20 cellular contexts compared by ENCODE assay signal in genomic region chr2:230042195-230042594, GRCh38. TPM values are rescaled to one million over a fixed set of nuclear protein-coding genes. Genes with fewer than 3 reads are reported as not detected.
DNase-seq lines count a peak whose midpoint lies in the region; TF ChIP-seq lines count a peak whose summit lies in the region.
"Had no signal": no experiment of that assay in that cellular context is flagged by ENCODE, and none has a peak within 500 bp of the region (broad histone marks: within the 10 kb centered on the region; RNA-seq: fewer than 3 reads in every experiment).

No MANE protein-coding gene starts in this region.

- in situ Hi-C loops in GM23248 (cut with MboI) (no loop called here), brain microvascular endothelial cell (cut with HindIII; ENCODE audit: low pct_ligation_motif_present, low sequenced_read_pairs) (no loop called here)

- H2AFZ ChIP-seq in GM23248: no peak overlapping the region

- H3K9me3 ChIP-seq in GM23248 (ENCODE audit: low read depth): no peaks in the 10 kb centered on the region

- H3K27ac ChIP-seq in GM23248 (no peak overlapping the region), brain microvascular endothelial cell (no peak overlapping the region)
- H3K27ac ChIP-seq: BLaER1 treated with 17β-estradiol and CSF1 and Interleukin-3, amounts not matched to agents 10 nM and 100 nM had no signal

- H3K36me3 ChIP-seq in GM23248 (ENCODE audit: low read depth): no peaks in the 10 kb centered on the region
- H3K36me3 ChIP-seq in brain microvascular endothelial cell (replicated peaks): no peaks in the 10 kb centered on the region

- no peak overlapping the region for H3K9ac ChIP-seq in GM23248
- H3K9ac ChIP-seq: BLaER1 treated with 17β-estradiol and CSF1 and Interleukin-3, amounts not matched to agents 10 nM and 100 nM had no signal

- TF ChIP-seq CTCF in brain microvascular endothelial cell (IDR thresholded peaks at IDR 0.05; ENCODE audit: low read depth, low read length, missing control alignments): no peak

- no peaks in the 10 kb centered on the region for H3F3A ChIP-seq in GM23248 (ENCODE audit: insufficient read depth)

- no peaks in the 10 kb centered on the region for H3K79me2 ChIP-seq in GM23248 (ENCODE audit: insufficient read depth)

- 80 to 94% methylated on average over 1 of the region's 1 CpG for WGBS in GM23248 (ENCODE audit: low coverage in 1 of 2, low lambda C conversion rate in 2 of 2, missing lambda C conversion rate in 2 of 2), 2 experiments

- H3K27me3 ChIP-seq in GM23248 (replicated peaks; ENCODE audit: insufficient read depth) (no peaks in the 10 kb centered on the region), brain microvascular endothelial cell (replicated peaks) (no peaks in the 10 kb centered on the region)
- H3K27me3 ChIP-seq: BLaER1 treated with 17β-estradiol and CSF1 and Interleukin-3, amounts not matched to agents 10 nM and 100 nM had no signal

- DNase-seq in GM23248: peak; percentile 24
- peak; percentile 16 for DNase-seq in M059J (ENCODE audit: low read depth)
- DNase-seq in brain microvascular endothelial cell: peak; percentile 6
- peak; percentile 44 for DNase-seq in kidney tubule cell (ENCODE audit: low spot score)
- no peak for DNase-seq in NCI-H2171 treated with DMSO at 0.1 percent for 48 hours (lab: John Stamatoyannopoulos, UW)
- DNase-seq in NCI-H128 (lab: John Stamatoyannopoulos, UW; ENCODE audit: unreplicated experiment): no peak
- DNase-seq in NCI-H1105 treated with DMSO at 0.1 percent for 48 hours (lab: John Stamatoyannopoulos, UW): no peak
- no peak for DNase-seq in NCI-H2196 treated with DMSO at 0.1 percent for 48 hours (lab: John Stamatoyannopoulos, UW; ENCODE audit: unreplicated experiment)
- DNase-seq: CD4-positive, alpha-beta memory T cell; DND-41; H7; KG1; MV-4-11; NCI-H1417 treated with DMSO at 0.1 percent for 48 hours; NCI-H187 treated with DMSO at 0.1 percent for 48 hours; NCI-H345; NCI-H524; NCI-H774; NK-92 treated with Interleukin-12 subunit alpha and Interleukin-12 subunit beta, amount 100 ng/mL, for 24 hours had no signal

- no peaks in the 10 kb centered on the region for H4K20me1 ChIP-seq in GM23248 (ENCODE audit: insufficient read depth)
- H4K20me1 ChIP-seq: BLaER1 treated with 17β-estradiol and CSF1 and Interleukin-3, amounts not matched to agents 10 nM and 100 nM had no signal

- H3K4me1 ChIP-seq in GM23248 (ENCODE audit: insufficient read depth): no peaks in the 10 kb centered on the region
- H3K4me1 ChIP-seq: BLaER1 treated with 17β-estradiol and CSF1 and Interleukin-3, amounts not matched to agents 10 nM and 100 nM had no signal

- no peaks in the 10 kb centered on the region for H3K9me2 ChIP-seq in GM23248 (ENCODE audit: insufficient read depth)

- H3K4me3 ChIP-seq in GM23248 (no peak overlapping the region), brain microvascular endothelial cell (ENCODE audit: low read depth, low read length) (no peak overlapping the region)
- H3K4me3 ChIP-seq: BLaER1 treated with 17β-estradiol and CSF1 and Interleukin-3, amounts not matched to agents 10 nM and 100 nM had no signal

- no peak overlapping the region for H3K4me2 ChIP-seq in GM23248 (ENCODE audit: unreplicated experiment)
- H3K4me2 ChIP-seq: BLaER1 treated with 17β-estradiol and CSF1 and Interleukin-3, amounts not matched to agents 10 nM and 100 nM had no signal

RNA-seq across cellular contexts. Expression of gene SLC16A14, which starts 26.5 kb away (rescaled TPM):
- not detected in 2 replicates for total RNA-seq in GM23248 (2014; rRNA removed; shearing (Covaris generic))
- polyA plus RNA-seq in GM23248 (2016; fragmentation: Nextera tagmentation; extraction: Ambion mirVana): not detected in 2 replicates
- total RNA-seq in M059J (2014; rRNA removed; shearing (Covaris generic)): 0.42 and 0.81 TPM in 2 replicates

Comparison
In these comparisons a context has a peak if more than half of its experiments do, and no peak if none do; other contexts are left out.
1. DNase-seq: peak in GM23248 (single experiment), M059J (single experiment), brain microvascular endothelial cell (single experiment) and kidney tubule cell (single experiment); none in NCI-H2171 treated with DMSO at 0.1 percent for 48 hours (single experiment), NCI-H128 (single experiment), NCI-H1105 treated with DMSO at 0.1 percent for 48 hours (single experiment) and NCI-H2196 treated with DMSO at 0.1 percent for 48 hours (single experiment).